Comparison of ENCODE assay signal across 37 cellular contexts in genomic region chr15:35351059-35351458, GRCh38.
"Had no signal": no experiment of that assay in that cellular context is flagged by ENCODE, and none has a peak within 500 bp of the region (broad histone marks: within the 10 kb centered on the region; RNA-seq: fewer than 3 reads in every experiment).

No MANE protein-coding gene starts in this region.

- FAIRE-seq: colon had no signal

- H3K9me3 ChIP-seq: adrenal gland, body of pancreas, gastrocnemius medialis had no signal

- H3K4me3 ChIP-seq: adrenal gland, body of pancreas, esophagus muscularis mucosa, gastrocnemius medialis had no signal

- H3K36me3 ChIP-seq: adrenal gland, esophagus muscularis mucosa, gastrocnemius medialis, WERI-Rb-1 had no signal

- ATAC-seq: activated CD4-positive, CD25-positive, alpha-beta regulatory T cell treated with anti-CD3 and anti-CD28 coated beads, Interleukin-2, amount 50 U/mL, for 24 hours; activated CD8-positive, alpha-beta memory T cell treated with anti-CD3 and anti-CD28 coated beads, Interleukin-2, amount 10 ng/mL, durations not matched to agents 7 days and 5 days; activated CD8-positive, alpha-beta T cell treated with anti-CD3 and anti-CD28 coated beads for 36 hours; activated naive CD8-positive, alpha-beta T cell treated with anti-CD3 and anti-CD28 coated beads, Interleukin-2, amount 50 U/mL, for 24 hours; body of pancreas; effector memory CD8-positive, alpha-beta T cell; foreskin keratinocyte; gastrocnemius medialis; T-helper 17 cell had no signal

- H3K4me1 ChIP-seq: adrenal gland, body of pancreas, esophagus muscularis mucosa had no signal

- H3K27me3 Mint-ChIP-seq: activated B cell treated with CpG ODN at 0.5 μM for 24 hours; activated CD8-positive, alpha-beta memory T cell treated with anti-CD3 and anti-CD28 coated beads, Interleukin-2, amount 10 ng/mL, durations not matched to agents 7 days and 5 days; activated CD8-positive, alpha-beta T cell treated with anti-CD3 and anti-CD28 coated beads for 36 hours; activated naive CD4-positive, alpha-beta T cell treated with anti-CD3 and anti-CD28 coated beads, Interleukin-2, amount 50 U/mL, for 24 hours; activated naive CD8-positive, alpha-beta T cell treated with anti-CD3 and anti-CD28 coated beads for 36 hours; activated naive CD8-positive, alpha-beta T cell treated with anti-CD3 and anti-CD28 coated beads, Interleukin-2, amount 50 U/mL, for 24 hours; effector memory CD8-positive, alpha-beta T cell; T-helper 17 cell had no signal

- H3K4me3 Mint-ChIP-seq: activated B cell treated with CpG ODN at 0.5 μM for 24 hours; activated CD8-positive, alpha-beta memory T cell treated with anti-CD3 and anti-CD28 coated beads, Interleukin-2, amount 10 ng/mL, durations not matched to agents 7 days and 5 days; activated CD8-positive, alpha-beta T cell treated with anti-CD3 and anti-CD28 coated beads for 36 hours; activated naive CD4-positive, alpha-beta T cell treated with anti-CD3 and anti-CD28 coated beads for 36 hours; activated naive CD4-positive, alpha-beta T cell treated with anti-CD3 and anti-CD28 coated beads, Interleukin-2, amount 50 U/mL, for 24 hours; activated naive CD8-positive, alpha-beta T cell treated with anti-CD3 and anti-CD28 coated beads for 36 hours; activated naive CD8-positive, alpha-beta T cell treated with anti-CD3 and anti-CD28 coated beads, Interleukin-2, amount 50 U/mL, for 24 hours; activated T-helper 1 cell treated with anti-CD3 and anti-CD28 coated beads, Interleukin-12 subunit alpha, Interleukin-12 subunit beta, Interleukin-2, Interleukin-4 antibody, amounts not matched to agents 30 ng/mL and 10 ng/mL and 1 ng/mL, durations not matched to agents 14 hours and 24 hours and 36 hours; effector memory CD8-positive, alpha-beta T cell; T-helper 17 cell; T-helper 2 cell treated with Interferon-gamma antibody and Interleukin-4, amounts not matched to agents 5 μg/mL and 100 μg/mL, for 36 hours had no signal

- H3K27me3 ChIP-seq: adrenal gland, body of pancreas, esophagus muscularis mucosa, foreskin keratinocyte, gastrocnemius medialis had no signal

- H3K27ac Mint-ChIP-seq: activated B cell treated with CpG ODN at 0.5 μM for 24 hours; activated CD8-positive, alpha-beta memory T cell treated with anti-CD3 and anti-CD28 coated beads, Interleukin-2, amount 10 ng/mL, durations not matched to agents 7 days and 5 days; activated CD8-positive, alpha-beta T cell treated with anti-CD3 and anti-CD28 coated beads for 36 hours; activated naive CD4-positive, alpha-beta T cell treated with anti-CD3 and anti-CD28 coated beads for 36 hours; activated naive CD4-positive, alpha-beta T cell treated with anti-CD3 and anti-CD28 coated beads, Interleukin-2, amount 50 U/mL, for 24 hours; activated naive CD8-positive, alpha-beta T cell treated with anti-CD3 and anti-CD28 coated beads for 36 hours; activated naive CD8-positive, alpha-beta T cell treated with anti-CD3 and anti-CD28 coated beads, Interleukin-2, amount 50 U/mL, for 24 hours; activated T-helper 1 cell treated with anti-CD3 and anti-CD28 coated beads, Interleukin-12 subunit alpha, Interleukin-12 subunit beta, Interleukin-2, Interleukin-4 antibody, amounts not matched to agents 30 ng/mL and 10 ng/mL and 1 ng/mL, durations not matched to agents 14 hours and 24 hours and 36 hours; activated T-helper 2 cell treated with anti-CD3 and anti-CD28 coated beads, Interferon-gamma antibody, Interleukin-2, Interleukin-4, amounts not matched to agents 10 μg/mL and 5 μg/mL and 100 μg/mL, durations not matched to agents 14 hours and 24 hours and 36 hours; effector memory CD8-positive, alpha-beta T cell; T-helper 17 cell; T-helper 2 cell treated with Interferon-gamma antibody and Interleukin-4, amounts not matched to agents 5 μg/mL and 100 μg/mL, for 36 hours had no signal

- DNase-seq: activated B cell treated with CpG ODN at 0.5 μM for 24 hours; activated CD4-positive, alpha-beta T cell treated with anti-CD3 and anti-CD28 coated beads for 48 hours; activated CD4-positive, alpha-beta T cell treated with anti-CD3 and anti-CD28 coated beads, Interleukin-2, amount 50 U/mL, for 1 hour; activated CD4-positive, alpha-beta T cell treated with anti-CD3 and anti-CD28 coated beads, Interleukin-2, amount 50 U/mL, for 48 hours; activated CD8-positive, alpha-beta memory T cell treated with anti-CD3 and anti-CD28 coated beads, Interleukin-2, amount 10 ng/mL, durations not matched to agents 7 days and 5 days; activated CD8-positive, alpha-beta memory T cell treated with anti-CD3 and anti-CD28 coated beads, Interleukin-2, amount 50 U/mL, for 4 hours; activated CD8-positive, alpha-beta T cell treated with anti-CD3 and anti-CD28 coated beads for 36 hours; activated effector memory CD4-positive, alpha-beta T cell treated with anti-CD3 and anti-CD28 coated beads, Interleukin-2, amount 50 U/mL, for 16 hours; activated naive CD4-positive, alpha-beta T cell treated with anti-CD3 and anti-CD28 coated beads for 36 hours; activated naive CD8-positive, alpha-beta T cell treated with anti-CD3 and anti-CD28 coated beads for 36 hours; activated naive CD8-positive, alpha-beta T cell treated with anti-CD3 and anti-CD28 coated beads, Interleukin-2, amount 50 U/mL, for 24 hours; activated T-cell treated with anti-CD3 and anti-CD28 coated beads, Interleukin-2, amount 50 U/mL, for 1 hour; activated T-cell treated with anti-CD3 and anti-CD28 coated beads, Interleukin-2, amount 50 U/mL, for 48 hours; adrenal gland; amygdala; aorta; body of pancreas; caudate nucleus; cortex of kidney; dermis blood vessel endothelial cell; effector CD4-positive, alpha-beta T cell; effector memory CD8-positive, alpha-beta T cell; erythroblast; gastrocnemius medialis; glutamatergic neuron; T-helper 1 cell; T-helper 17 cell; T1000; WERI-Rb-1 had no signal

- H3K27ac ChIP-seq: adrenal gland, body of pancreas, esophagus muscularis mucosa, foreskin keratinocyte, gastrocnemius medialis, WERI-Rb-1 had no signal

- H3K36me3 Mint-ChIP-seq: activated CD8-positive, alpha-beta memory T cell treated with anti-CD3 and anti-CD28 coated beads, Interleukin-2, amount 10 ng/mL, durations not matched to agents 7 days and 5 days; activated naive CD4-positive, alpha-beta T cell treated with anti-CD3 and anti-CD28 coated beads, Interleukin-2, amount 50 U/mL, for 24 hours had no signal

- H3K4me1 Mint-ChIP-seq: activated B cell treated with CpG ODN at 0.5 μM for 24 hours; activated CD8-positive, alpha-beta memory T cell treated with anti-CD3 and anti-CD28 coated beads, Interleukin-2, amount 10 ng/mL, durations not matched to agents 7 days and 5 days; activated naive CD4-positive, alpha-beta T cell treated with anti-CD3 and anti-CD28 coated beads, Interleukin-2, amount 50 U/mL, for 24 hours; activated naive CD8-positive, alpha-beta T cell treated with anti-CD3 and anti-CD28 coated beads for 36 hours; activated naive CD8-positive, alpha-beta T cell treated with anti-CD3 and anti-CD28 coated beads, Interleukin-2, amount 50 U/mL, for 24 hours; T-helper 17 cell had no signal
